ENCODE assay signal across 28 cellular contexts in the genomic region with DNA sequence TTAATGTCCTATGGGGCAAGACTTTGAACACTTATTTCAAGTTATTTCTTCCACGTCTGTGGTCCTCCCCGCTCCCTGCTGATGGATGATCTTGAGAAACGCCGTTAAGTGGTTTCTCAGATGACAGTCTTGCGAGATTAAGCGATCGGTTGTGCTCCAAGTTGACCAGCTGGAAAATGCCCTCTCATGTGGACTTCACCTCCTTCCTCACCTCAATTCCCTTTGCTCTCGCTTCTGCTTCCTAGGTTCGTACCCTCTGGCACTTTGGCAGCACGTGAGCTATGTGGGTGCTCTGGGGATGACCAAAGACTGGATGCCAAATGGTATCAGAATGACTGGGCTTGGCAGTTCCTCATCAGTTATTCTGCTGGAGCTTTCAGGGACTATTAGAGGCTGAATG.
"Had no signal": no experiment of that assay in that cellular context is flagged by ENCODE, and none has a peak within 500 bp of the region (broad histone marks: within the 10 kb centered on the region; RNA-seq: fewer than 3 reads in every experiment).

No MANE protein-coding gene starts in this region.

- H3K36me3 Mint-ChIP-seq: natural killer cell; stimulated activated effector memory CD8-positive, alpha-beta T cell treated with anti-CD3 and anti-CD28 coated beads, Interleukin-12 subunit alpha, Interleukin-12 subunit beta, amount 100 ng/mL, for 72 hours; stimulated activated naive B cell treated with anti-CD40 and anti-IgM and Interleukin-4, amounts not matched to agents 10 μg/mL and 1 μg/mL and 100 μg/mL, for 72 hours had no signal

- H3K27ac ChIP-seq: neutrophil, ovary, parathyroid adenoma, psoas muscle, right lobe of liver, sigmoid colon, stomach, thoracic aorta, thyroid gland, tibial nerve, upper lobe of left lung, vagina had no signal

- H3K9me3 ChIP-seq: neutrophil, ovary, psoas muscle, right lobe of liver, sigmoid colon, stomach, thoracic aorta, thyroid gland, tibial nerve, upper lobe of left lung, vagina had no signal

- H3K4me1 Mint-ChIP-seq: natural killer cell; stimulated activated effector memory CD8-positive, alpha-beta T cell treated with anti-CD3 and anti-CD28 coated beads, Interleukin-12 subunit alpha, Interleukin-12 subunit beta, amount 100 ng/mL, for 72 hours; stimulated activated naive B cell treated with anti-CD40 and anti-IgM and Interleukin-4, amounts not matched to agents 10 μg/mL and 1 μg/mL and 100 μg/mL, for 72 hours had no signal

- H3K79me2 ChIP-seq: parathyroid adenoma had no signal

- H3K27me3 Mint-ChIP-seq: progenitor cell of endocrine pancreas; stimulated activated naive B cell treated with anti-CD40 and anti-IgM and Interleukin-4, amounts not matched to agents 10 μg/mL and 1 μg/mL and 100 μg/mL, for 72 hours; stimulated activated naive CD8-positive, alpha-beta T cell treated with anti-CD3 and anti-CD28 coated beads, Interleukin-15, Interleukin-2, amounts not matched to agents 100 ng/mL and 50 ng/mL, for 24 hours had no signal

- H3K4me3 Mint-ChIP-seq: natural killer cell; nephron; stimulated activated effector memory CD8-positive, alpha-beta T cell treated with anti-CD3 and anti-CD28 coated beads, Interleukin-12 subunit alpha, Interleukin-12 subunit beta, amount 100 ng/mL, for 72 hours; stimulated activated naive B cell treated with anti-CD40 and anti-IgM and Interleukin-4, amounts not matched to agents 10 μg/mL and 1 μg/mL and 100 μg/mL, for 72 hours; stimulated activated naive CD8-positive, alpha-beta T cell treated with anti-CD3 and anti-CD28 coated beads, Interleukin-15, Interleukin-2, amounts not matched to agents 100 ng/mL and 50 ng/mL, for 24 hours had no signal

- H3K9ac ChIP-seq: parathyroid adenoma had no signal

- H2AFZ ChIP-seq: parathyroid adenoma had no signal

- H3K4me1 ChIP-seq: parathyroid adenoma, psoas muscle, right lobe of liver, stomach, thyroid gland, upper lobe of left lung, vagina had no signal

- H3K4me3 ChIP-seq: ovary, psoas muscle, right lobe of liver, sigmoid colon, stomach, thoracic aorta, thyroid gland, tibial nerve, upper lobe of left lung, vagina had no signal

- H3K9me3 Mint-ChIP-seq: natural killer cell; nephron; stimulated activated effector memory CD8-positive, alpha-beta T cell treated with anti-CD3 and anti-CD28 coated beads, Interleukin-12 subunit alpha, Interleukin-12 subunit beta, amount 100 ng/mL, for 72 hours; stimulated activated naive B cell treated with anti-CD40 and anti-IgM and Interleukin-4, amounts not matched to agents 10 μg/mL and 1 μg/mL and 100 μg/mL, for 72 hours; stimulated activated naive CD8-positive, alpha-beta T cell treated with anti-CD3 and anti-CD28 coated beads, Interleukin-15, Interleukin-2, amounts not matched to agents 100 ng/mL and 50 ng/mL, for 24 hours had no signal

- H3K27me3 ChIP-seq: neutrophil, ovary, right lobe of liver, sigmoid colon, stomach, thyroid gland, tibial nerve, upper lobe of left lung, vagina had no signal

- DNase-seq: natural killer cell; nucleus accumbens; ovary; posterior cingulate gyrus; psoas muscle; right cardiac atrium; right lobe of liver; sigmoid colon; small intestine; stimulated activated CD4-positive, alpha-beta T cell treated with anti-CD3 and anti-CD28 coated beads, Interleukin-15, amount 100 ng/mL, for 24 hours; stimulated activated CD4-positive, alpha-beta T cell treated with anti-CD3 and anti-CD28 coated beads, Interleukin-2, amount 100 ng/mL, for 24 hours; stimulated activated CD4-positive, alpha-beta T cell treated with anti-CD3 and anti-CD28 coated beads, Interleukin-2, amount 100 ng/mL, for 48 hours; stimulated activated CD4-positive, alpha-beta T cell treated with anti-CD3 and anti-CD28 coated beads, Interleukin-4, amount 100 ng/mL, for 24 hours; stimulated activated naive B cell treated with anti-CD40 and anti-IgM and Interleukin-4, amounts not matched to agents 10 μg/mL and 1 μg/mL and 100 μg/mL, for 72 hours; stimulated activated naive CD4-positive, alpha-beta T cell treated with Interleukin-2 at 50 U/mL for 16 hours; stomach; thyroid gland; trophoblast cell; upper lobe of left lung had no signal

- H3K36me3 ChIP-seq: neutrophil, ovary, right lobe of liver, sigmoid colon, stomach, thoracic aorta, thyroid gland, tibial nerve, upper lobe of left lung, vagina had no signal

- H3K27ac Mint-ChIP-seq: natural killer cell; progenitor cell of endocrine pancreas; stimulated activated effector memory CD8-positive, alpha-beta T cell treated with anti-CD3 and anti-CD28 coated beads, Interleukin-12 subunit alpha, Interleukin-12 subunit beta, amount 100 ng/mL, for 72 hours; stimulated activated naive B cell treated with anti-CD40 and anti-IgM and Interleukin-4, amounts not matched to agents 10 μg/mL and 1 μg/mL and 100 μg/mL, for 72 hours; stimulated activated naive CD8-positive, alpha-beta T cell treated with anti-CD3 and anti-CD28 coated beads, Interleukin-15, Interleukin-2, amounts not matched to agents 100 ng/mL and 50 ng/mL, for 24 hours had no signal
